Comparison of ENCODE assay signal across 8 cellular contexts in genomic region chr7:37052673-37053072, GRCh38.
DNase-seq lines count a peak whose midpoint lies in the region; ATAC-seq, FAIRE-seq and TF ChIP-seq lines count a peak whose summit lies in the region.

No MANE protein-coding gene starts in this region.

- H3K36me3 ChIP-seq in HCT116 (ENCODE audit: control insufficient read depth in 1 of 2, insufficient read depth in 2 of 2, low read length in 2 of 2) (no peaks in the 10 kb centered on the region), SK-N-SH (replicated peaks in 1 of 2; ENCODE audit: control insufficient read depth in 1 of 2, insufficient read depth in 2 of 2, low read length in 1 of 2) (no peaks in the 10 kb centered on the region), lower lobe of right lung (no peaks in the 10 kb centered on the region)

- H4K20me1 ChIP-seq in HCT116 (ENCODE audit: insufficient read depth) (no peaks in the 10 kb centered on the region), SK-N-SH (ENCODE audit: insufficient read depth) (no peaks in the 10 kb centered on the region)

- H3K4me3 ChIP-seq in A549 (no peak overlapping the region), HCT116 (replicated peaks in 1 of 2; ENCODE audit: low read depth in 1 of 2, low read length in 2 of 2) (no peak overlapping the region), SK-N-SH (ENCODE audit: low read depth in 2 of 2, low read length in 1 of 2) (no peak overlapping the region), lower lobe of right lung (no peak overlapping the region)

- no peak overlapping the region for H3K27ac ChIP-seq in A549
- H3K27ac ChIP-seq in HCT116 (ENCODE audit: low read depth, low read length), result no peak overlapping the region
- no peak overlapping the region for H3K27ac ChIP-seq in SK-N-SH (ENCODE audit: low read depth in 2 of 2, low read length in 1 of 2)
- H3K27ac ChIP-seq in foreskin keratinocyte, result no peak overlapping the region
- no peak overlapping the region for H3K27ac ChIP-seq in lower lobe of right lung

- ATAC-seq in A549 (no peak), HCT116 (no peak), foreskin keratinocyte (peak; percentile 88), lower lobe of right lung (no peak), HG02981 (IDR thresholded peaks at IDR 0.05; ENCODE audit: unreplicated experiment) (no peak), HG03280 (IDR thresholded peaks at IDR 0.05; ENCODE audit: unreplicated experiment) (no peak)

- DNase-seq in A549 (ENCODE audit: low read depth in 1 of 2, low spot score in 1 of 2), result peak in 1 of 2 experiments; percentile 11
- DNase-seq in HCT116 (ENCODE audit: low read depth, low spot score), result no peak
- DNase-seq in SK-N-SH, result no peak
- DNase-seq in foreskin keratinocyte, result peak in 1 of 2 donors; percentile 36
- DNase-seq in lower lobe of right lung, result no peak
- DNase-seq in GM10266 (ENCODE audit: extremely low spot score), result no peak

- TF ChIP-seq CTCF in A549 (IDR thresholded peaks at IDR 0.05) (no peak), HCT116 (IDR thresholded peaks at IDR 0.05 in 2 of 3, conservative IDR thresholded peaks at IDR 0.05 in 1 of 3; ENCODE audit: borderline replicate concordance in 1 of 3, insufficient read depth in 1 of 3, low read depth in 2 of 3, low read length in 2 of 3) (no peak), SK-N-SH (IDR thresholded peaks at IDR 0.05) (no peak), foreskin keratinocyte (conservative IDR thresholded peaks at IDR 0.05) (no peak), lower lobe of right lung (IDR thresholded peaks at IDR 0.05) (no peak), GM10266 (IDR thresholded peaks at IDR 0.05; ENCODE audit: control insufficient read depth, insufficient read depth, low read depth, missing control alignments) (no peak)

- RAD21 ChIA-PET in HCT116 (lab: Charles Lee; ENCODE audit: low non-redundant PET in 1 of 2, low total read pairs in 2 of 2, uncharacterized antibody in 2 of 2, unreplicated experiment in 2 of 2), result no interaction called here

- H3K4me2 ChIP-seq in A549, result no peak overlapping the region
- no peak overlapping the region for H3K4me2 ChIP-seq in HCT116 (ENCODE audit: low read length)
- no peak overlapping the region for H3K4me2 ChIP-seq in SK-N-SH

- H3K4me1 ChIP-seq in A549 (no peaks in the 10 kb centered on the region), HCT116 (ENCODE audit: control insufficient read depth in 1 of 2, insufficient read depth in 2 of 2, low read length in 2 of 2) (no peaks in the 10 kb centered on the region), SK-N-SH (ENCODE audit: control insufficient read depth in 1 of 2, insufficient read depth in 2 of 2, low read depth in 1 of 2, low read length in 1 of 2) (peaks cover 0 to 7% of the 10 kb centered on the region in 2 experiments; a peak in 2 of 4 replicates), foreskin keratinocyte (no peaks in the 10 kb centered on the region), lower lobe of right lung (no peaks in the 10 kb centered on the region)

- POLR2A ChIA-PET in A549 (lab: Yijun Ruan, JAX) (no interaction called here), HCT116 (lab: Charles Lee) (no interaction called here), SK-N-SH (lab: Yijun Ruan, JAX) (no interaction called here)

- WGBS in A549 (ENCODE audit: missing lambda C conversion rate), result 41% methylated on average over 3 of the region's 3 CpGs
- 31% methylated on average over 3 of the region's 3 CpGs for whole genome bisulfite sequencing in SK-N-SH (ENCODE audit: low lambda C conversion rate)

- BruUV-seq in HCT116 (replicated peaks; lab: Mats Ljungman, UMichigan), result no TSS peak

- FAIRE-seq in A549 (lab: Jason Lieb, UNC), result no peak

- H3K27me3 ChIP-seq in HCT116 (ENCODE audit: insufficient read depth, low read length), result no peaks in the 10 kb centered on the region
- H3K27me3 ChIP-seq in SK-N-SH (ENCODE audit: insufficient read depth), result no peaks in the 10 kb centered on the region
- H3K27me3 ChIP-seq in foreskin keratinocyte, result peaks cover 3% of the 10 kb centered on the region
- H3K27me3 ChIP-seq in lower lobe of right lung (ENCODE audit: low read depth), result no peaks in the 10 kb centered on the region

- TF ChIP-seq POLR2A in A549 (IDR thresholded peaks at IDR 0.05; ENCODE audit: low read length) (no peak), HCT116 (IDR thresholded peaks at IDR 0.05; ENCODE audit: borderline replicate concordance, extremely low read depth, insufficient read depth, insufficient read length) (no peak)

- no peaks in the 10 kb centered on the region for H3K9me3 ChIP-seq in A549
- H3K9me3 ChIP-seq in HCT116 (ENCODE audit: control insufficient read depth in 1 of 2, insufficient read depth in 1 of 2, low read depth in 1 of 2, low read length in 2 of 2), result no peaks in the 10 kb centered on the region
- no peaks in the 10 kb centered on the region for H3K9me3 ChIP-seq in SK-N-SH
- H3K9me3 ChIP-seq in lower lobe of right lung, result no peaks in the 10 kb centered on the region

- no peak overlapping the region for H2AFZ ChIP-seq in HCT116 (ENCODE audit: low read depth, low read length, poor library complexity, severe bottlenecking)
- H2AFZ ChIP-seq in SK-N-SH (ENCODE audit: low read depth), result no peak overlapping the region

- H3K9me2 ChIP-seq in HCT116 (ENCODE audit: insufficient read depth) (no peaks in the 10 kb centered on the region), SK-N-SH (no peaks in the 10 kb centered on the region)

- no peaks in the 10 kb centered on the region for H3F3A ChIP-seq in SK-N-SH (replicated peaks; ENCODE audit: insufficient read depth)

- CTCF ChIA-PET in A549 (lab: Yijun Ruan, JAX) (interaction anchor here (1.1 kb wide), 1 partner anchor 30 kb away, joined by 3 read pairs; no protein-coding TSS in a partner anchor), HCT116 (lab: Charles Lee) (no interaction called here), SK-N-SH (lab: Yijun Ruan, JAX) (interaction anchor here (0.9 kb wide), 1 partner anchor 41 kb away, joined by 3 read pairs; no protein-coding TSS in a partner anchor)

- TF ChIP-seq EP300 in A549 (IDR thresholded peaks at IDR 0.05) (no peak), SK-N-SH (IDR thresholded peaks at IDR 0.05; ENCODE audit: borderline replicate concordance in 1 of 2, low read depth in 1 of 2, low read length in 1 of 2) (no peak)

- H3K79me2 ChIP-seq in HCT116 (ENCODE audit: insufficient read depth, low read length), result no peaks in the 10 kb centered on the region
- H3K79me2 ChIP-seq in SK-N-SH (ENCODE audit: insufficient read depth), result no peaks in the 10 kb centered on the region

- H3K9ac ChIP-seq in HCT116 (ENCODE audit: low read length), result no peak overlapping the region
- no peak overlapping the region for H3K9ac ChIP-seq in SK-N-SH

- intact Hi-C loops in HCT116 (cut with micrococcal nuclease), result no loop called here
- intact Hi-C loops in lower lobe of right lung (cut with DNase I), result no loop called here

- TF ChIP-seq RAD21 in A549 (conservative IDR thresholded peaks at IDR 0.05 in 1 of 2, IDR thresholded peaks at IDR 0.05 in 1 of 2) (no peak), HCT116 (IDR thresholded peaks at IDR 0.05; ENCODE audit: low read depth) (no peak), SK-N-SH (IDR thresholded peaks at IDR 0.05; ENCODE audit: low read length) (no peak)

TF ChIP-seq in HCT116, 20 proteins besides CTCF, POLR2A, EP300 and RAD21 (continues in another document):
- no peak for TF ChIP-seq POLR2AphosphoS5 (IDR thresholded peaks at IDR 0.05; ENCODE audit: low read depth, low read length)
- peak; percentile 55; the same call in 1 of the 2 replicates for TF ChIP-seq CBX3 (IDR thresholded peaks at IDR 0.05; ENCODE audit: low read depth)
- TF ChIP-seq TCF7L2 (IDR thresholded peaks at IDR 0.05; ENCODE audit: borderline replicate concordance, extremely low read depth, insufficient read depth, insufficient read length), result no peak
- no peak for TF ChIP-seq YY1 (IDR thresholded peaks at IDR 0.05; ENCODE audit: extremely low read depth, insufficient replicate concordance, low read depth, low read length)
- TF ChIP-seq FOSL1 (IDR thresholded peaks at IDR 0.05; ENCODE audit: low read depth), result no peak
- no peak for TF ChIP-seq SRF (IDR thresholded peaks at IDR 0.05; ENCODE audit: low read depth)

TF ChIP-seq in SK-N-SH, 30 proteins besides CTCF, POLR2A, EP300 and RAD21:
- TF ChIP-seq REST (IDR thresholded peaks at IDR 0.05; ENCODE audit: low read depth, low read length) (peak; percentile 95), CHD2 (IDR thresholded peaks at IDR 0.05; ENCODE audit: low read length, partially characterized antibody) (no peak)

Comparison
In these comparisons a context has a peak if more than half of its experiments do, and no peak if none do; other contexts are left out.
1. Of the 12 proteins assayed by ChIP-seq in both A549 and SK-N-SH: peak only in A549: none; only in SK-N-SH: none; in both: REST; in neither: 11.